8 cellular contexts compared by ENCODE assay signal in the genomic region with DNA sequence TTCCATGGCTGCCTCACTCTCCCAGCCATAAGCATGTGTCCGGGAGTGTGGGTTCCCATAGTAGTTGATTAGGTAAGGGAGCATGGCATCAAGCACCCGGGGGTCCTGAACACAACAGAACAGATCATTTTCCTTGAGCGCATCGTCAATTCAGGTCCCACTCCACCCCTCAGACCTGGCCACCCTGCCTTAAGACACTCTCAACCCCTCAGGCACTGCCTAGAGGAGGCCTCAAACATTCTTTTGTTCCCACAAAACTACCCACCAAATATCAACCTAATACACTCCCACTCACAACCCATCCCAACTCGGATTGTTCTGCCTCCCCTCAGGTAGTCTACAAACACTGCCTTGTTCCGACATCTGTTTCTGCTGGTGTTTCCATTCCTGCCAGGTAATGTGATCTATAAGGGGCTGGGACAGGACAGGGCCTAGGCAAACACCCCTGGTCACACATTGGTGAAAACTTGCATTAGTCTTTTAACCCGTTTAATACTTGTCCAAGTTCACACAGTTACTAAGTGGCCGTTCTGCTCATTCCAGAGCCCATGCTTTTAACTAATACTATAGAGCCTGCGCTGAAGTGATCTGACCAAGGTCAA. TPM values are rescaled to one million over a fixed set of nuclear protein-coding genes. Genes with fewer than 3 reads are reported as not detected.
DNase-seq lines count a peak whose midpoint lies in the region; ATAC-seq and TF ChIP-seq lines count a peak whose summit lies in the region.

No MANE protein-coding gene starts in this region.

- no peak for ATAC-seq in omental fat pad (ENCODE audit: low FRiP score)

- H3K27ac ChIP-seq in Peyer's patch: no peak overlapping the region
- peak overlapping the region in 2 of 4 donors; percentile 91 to 95 for H3K27ac ChIP-seq in esophagus muscularis mucosa (replicated peaks in 1 of 4)

- peak overlapping the region; percentile 79; the same call in 1 of the 2 replicates for H3K4me3 ChIP-seq in GM06990 (replicated peaks; ENCODE audit: low read depth, low read length)
- peak overlapping the region in 3 of 4 donors; percentile 77 to 95 (median 80) for H3K4me3 ChIP-seq in Peyer's patch
- peak overlapping the region; percentile 88 to 100 (median 92) for H3K4me3 ChIP-seq in esophagus muscularis mucosa

- 72% methylated on average over 9 of the region's 9 CpGs for WGBS in esophagus muscularis mucosa

- no peaks in the 10 kb centered on the region for H3K27me3 ChIP-seq in GM06990 (replicated peaks; ENCODE audit: control insufficient read depth, insufficient read depth, low read length)
- H3K27me3 ChIP-seq in Peyer's patch: no peaks in the 10 kb centered on the region
- H3K27me3 ChIP-seq in esophagus muscularis mucosa: no peaks in the 10 kb centered on the region

- DNase-seq in GM06990 (ENCODE audit: extremely low read depth, insufficient read length) (no peak), Peyer's patch (no peak), esophagus muscularis mucosa (ENCODE audit: extremely low spot score) (no peak), posterior vena cava (ENCODE audit: low spot score) (peak; percentile 18), NCI-H1048 (lab: John Stamatoyannopoulos, UW) (no peak), NCI-H2081 treated with DMSO at 0.1 percent for 48 hours (lab: John Stamatoyannopoulos, UW) (no peak), omental fat pad (ENCODE audit: low spot score) (no peak), AG20443 (ENCODE audit: low spot score) (no peak)

- no peak for TF ChIP-seq CTCF in GM06990 (IDR thresholded peaks at IDR 0.05; ENCODE audit: insufficient read depth, low read length, poor library complexity, severe bottlenecking)
- TF ChIP-seq CTCF in Peyer's patch (IDR thresholded peaks at IDR 0.05): no peak
- no peak for TF ChIP-seq CTCF in esophagus muscularis mucosa (IDR thresholded peaks at IDR 0.05)
- no peak for TF ChIP-seq CTCF in omental fat pad (IDR thresholded peaks at IDR 0.05)

- H3K9me3 ChIP-seq in Peyer's patch (no peaks in the 10 kb centered on the region), esophagus muscularis mucosa (no peaks in the 10 kb centered on the region)

- intact Hi-C loops in esophagus muscularis mucosa (cut with DNase I): loop anchor here (2.0 kb wide), 1 partner anchor 75 kb away; the partner anchor contains the start of gene PHF20
- intact Hi-C loops in posterior vena cava (cut with DNase I): loop anchor here in 1 of 2 donors (10.0 kb wide), 1 partner anchor 223 kb away; no protein-coding TSS in a partner anchor

- no peak for TF ChIP-seq POLR2A in Peyer's patch (IDR thresholded peaks at IDR 0.05)
- no peak for TF ChIP-seq POLR2A in esophagus muscularis mucosa (IDR thresholded peaks at IDR 0.05; ENCODE audit: low read depth)

- peaks cover 0 to 17% (median 2%) of the 10 kb centered on the region in 4 donors for H3K4me1 ChIP-seq in Peyer's patch
- H3K4me1 ChIP-seq in esophagus muscularis mucosa: peaks cover 19 to 40% (median 29%) of the 10 kb centered on the region in 4 donors

- H3K36me3 ChIP-seq in GM06990 (ENCODE audit: control insufficient read depth, insufficient read depth, low read length) (peaks cover 6% of the 10 kb centered on the region), Peyer's patch (peaks cover 0 to 52% (median 0%) of the 10 kb centered on the region in 3 donors), esophagus muscularis mucosa (peaks cover 13 to 57% (median 56%) of the 10 kb centered on the region in 4 donors)

- TF ChIP-seq EP300 in esophagus muscularis mucosa (IDR thresholded peaks at IDR 0.05): no peak

RNA-seq across cellular contexts. Expression of gene NFS1, which starts 1.4 kb away (rescaled TPM):
- total RNA-seq in Peyer's patch (10 to 100 TPM; 29.2 to 62.2 (median 41.4) TPM), esophagus muscularis mucosa (10 to 100 TPM; 25.3 to 63.3 (median 32.7) TPM), posterior vena cava (10 to 100 TPM; 15.9 to 22.0 TPM), omental fat pad (10 to 100 TPM; 16.1 to 32.1 (median 26.6) TPM)

RNA-seq across cellular contexts. Expression of gene ROMO1, which starts 1.4 kb away (rescaled TPM):
- total RNA-seq in Peyer's patch: 100 to 1,000 TPM; 154 to 259 (median 192) TPM
- 100 to 1,000 TPM; 159 to 360 (median 263) TPM for total RNA-seq in esophagus muscularis mucosa
- 100 to 1,000 TPM; 126 TPM for total RNA-seq in posterior vena cava
- total RNA-seq in omental fat pad: 100 to 1,000 TPM; 160 to 364 (median 237) TPM

RNA-seq across cellular contexts. Expression of gene CPNE1, which starts 33.1 kb away (rescaled TPM):
- total RNA-seq in Peyer's patch: 100 to 1,000 TPM in 3 of 4 donors, 10 to 100 TPM in 1; 84.9 to 201 (median 127) TPM
- total RNA-seq in esophagus muscularis mucosa: 100 to 1,000 TPM in 2 of 4 donors, 10 to 100 TPM in 2; 23.0 to 148 (median 99.9) TPM
- 100 to 1,000 TPM; 122 to 130 TPM for total RNA-seq in posterior vena cava
- 100 to 1,000 TPM in 1 of 4 donors, 10 to 100 TPM in 3; 50.7 to 113 (median 85.2) TPM for total RNA-seq in omental fat pad

RNA-seq across cellular contexts. Expression of gene RBM12, which starts 33.1 kb away (rescaled TPM):
- total RNA-seq in Peyer's patch (10 to 100 TPM; 21.1 to 38.1 (median 32.3) TPM), esophagus muscularis mucosa (10 to 100 TPM; 21.0 to 30.6 (median 24.0) TPM), posterior vena cava (10 to 100 TPM; 59.4 to 61.4 TPM), omental fat pad (10 to 100 TPM; 31.4 to 43.2 (median 33.9) TPM)

RNA-seq across cellular contexts. Expression of gene RBM39, which starts 44.3 kb away (rescaled TPM):
- 1,000 to 10,000 TPM in 1 of 4 donors, 100 to 1,000 TPM in 3; 347 to 1,133 (median 466) TPM for total RNA-seq in Peyer's patch
- total RNA-seq in esophagus muscularis mucosa: 100 to 1,000 TPM; 143 to 272 (median 165) TPM
- total RNA-seq in posterior vena cava: 100 to 1,000 TPM; 210 to 217 TPM
- total RNA-seq in omental fat pad: 100 to 1,000 TPM; 231 to 462 (median 427) TPM
